Comparison of ENCODE assay signal across 8 cellular contexts in the genomic region with DNA sequence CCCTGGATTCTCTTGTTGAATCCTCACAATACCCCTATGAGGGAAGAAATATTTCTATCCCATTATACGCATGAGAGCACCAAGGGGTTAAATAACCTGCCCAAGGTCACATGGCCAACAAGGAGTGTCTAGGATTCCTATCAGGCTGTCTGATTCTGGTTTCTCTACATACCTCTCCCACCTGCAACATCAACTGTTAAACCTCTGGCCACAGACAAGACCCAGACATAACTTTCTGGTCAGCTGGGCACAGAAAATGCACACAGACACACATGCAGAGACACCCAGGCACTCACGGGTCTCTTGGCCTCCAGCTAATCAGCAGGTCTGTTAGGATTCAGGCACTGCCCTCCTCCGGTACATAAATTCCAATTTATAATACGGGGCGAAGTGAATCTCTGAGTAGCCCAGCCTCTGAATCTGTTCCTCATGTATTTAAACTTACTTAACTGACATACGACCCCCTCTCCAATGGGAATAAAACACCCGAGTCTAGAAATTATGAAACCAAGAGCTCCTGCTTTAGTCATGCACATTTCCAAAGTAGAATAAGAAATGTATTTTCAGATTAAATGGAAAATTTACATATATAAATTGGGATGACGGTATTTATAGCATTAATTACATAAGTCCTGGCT. TPM values are rescaled to one million over a fixed set of nuclear protein-coding genes. Genes with fewer than 3 reads are reported as not detected.
DNase-seq lines count a peak whose midpoint lies in the region; ATAC-seq, FAIRE-seq and TF ChIP-seq lines count a peak whose summit lies in the region.

No MANE protein-coding gene starts in this region.

- H3K27me3 ChIP-seq in astrocyte (ENCODE audit: insufficient read depth, low read length) (no peaks in the 10 kb centered on the region), keratinocyte (ENCODE audit: control insufficient read depth, extremely low read depth, insufficient read depth, low read length) (no peaks in the 10 kb centered on the region), suprapubic skin (no peaks in the 10 kb centered on the region)

- no peak for TF ChIP-seq CTCF in astrocyte (IDR thresholded peaks at IDR 0.05; ENCODE audit: insufficient read depth, low read depth, low read length)
- no peak for TF ChIP-seq CTCF in keratinocyte (optimal IDR thresholded peaks at IDR 0.05 in 1 of 3, IDR thresholded peaks at IDR 0.05 in 1 of 3, conservative IDR thresholded peaks at IDR 0.05 in 1 of 3; ENCODE audit: extremely low read depth in 1 of 3, insufficient read depth in 2 of 3, low read length in 3 of 3)
- no peak for TF ChIP-seq CTCF in suprapubic skin (IDR thresholded peaks at IDR 0.05)

- H3K9ac ChIP-seq in astrocyte (ENCODE audit: low read length), result peak overlapping the region; percentile 79
- H3K9ac ChIP-seq in keratinocyte (ENCODE audit: control insufficient read depth, extremely low read depth, insufficient read depth, low read length), result peak overlapping the region; percentile 43

- peaks cover 25% of the 10 kb centered on the region for H3K27me3 Mint-ChIP-seq in activated CD4-positive, alpha-beta T cell treated with anti-CD3 and anti-CD28 coated beads for 36 hours
- H3K27me3 Mint-ChIP-seq in astrocyte (ENCODE audit: low read depth, unreplicated experiment), result no peaks in the 10 kb centered on the region

- H3K79me2 ChIP-seq in astrocyte (ENCODE audit: insufficient read depth, low read length) (peaks cover 70% of the 10 kb centered on the region), keratinocyte (ENCODE audit: control insufficient read depth, insufficient read depth, low read length) (peaks cover 45% of the 10 kb centered on the region)

- TF ChIP-seq POLR2A in suprapubic skin (IDR thresholded peaks at IDR 0.05), result no peak

- H3K36me3 Mint-ChIP-seq in activated CD4-positive, alpha-beta T cell treated with anti-CD3 and anti-CD28 coated beads for 36 hours (ENCODE audit: low read depth), result no peaks in the 10 kb centered on the region
- peaks cover 6% of the 10 kb centered on the region for H3K36me3 Mint-ChIP-seq in astrocyte (ENCODE audit: low read depth, unreplicated experiment)

- H3K4me1 Mint-ChIP-seq in activated CD4-positive, alpha-beta T cell treated with anti-CD3 and anti-CD28 coated beads for 36 hours, result peaks cover 7% of the 10 kb centered on the region
- H3K4me1 Mint-ChIP-seq in astrocyte (ENCODE audit: low read depth, unreplicated experiment), result peaks cover 48% of the 10 kb centered on the region

- no peaks in the 10 kb centered on the region for H3K9me3 Mint-ChIP-seq in activated CD4-positive, alpha-beta T cell treated with anti-CD3 and anti-CD28 coated beads for 36 hours (ENCODE audit: low read depth)
- no peaks in the 10 kb centered on the region for H3K9me3 Mint-ChIP-seq in astrocyte (ENCODE audit: unreplicated experiment)

- H3K27ac ChIP-seq in astrocyte (ENCODE audit: low read depth, low read length) (no peak overlapping the region), keratinocyte (ENCODE audit: control insufficient read depth, insufficient read depth, low read length) (no peak overlapping the region), suprapubic skin (peak overlapping the region; percentile 89)

- ATAC-seq in activated CD4-positive, alpha-beta T cell treated with anti-CD3 and anti-CD28 coated beads for 36 hours, result no peak
- ATAC-seq in GM19324 (IDR thresholded peaks at IDR 0.05; ENCODE audit: low FRiP score, unreplicated experiment) (no peak), GM21381 (IDR thresholded peaks at IDR 0.05; ENCODE audit: unreplicated experiment) (no peak)

- H2AFZ ChIP-seq in astrocyte (ENCODE audit: low read depth, low read length) (no peak overlapping the region), keratinocyte (ENCODE audit: control insufficient read depth, low read length) (no peak overlapping the region)

- dilution Hi-C loops in keratinocyte (cut with MboI; ENCODE audit: extremely low pct_ligation_motif_present, low sequenced_read_pairs), result no loop called here

- H3K9me3 ChIP-seq in astrocyte (ENCODE audit: insufficient read depth, low read depth, low read length) (no peaks in the 10 kb centered on the region), keratinocyte (ENCODE audit: control insufficient read depth, low read depth, low read length) (no peaks in the 10 kb centered on the region), suprapubic skin (no peaks in the 10 kb centered on the region)

- H3K4me1 ChIP-seq in astrocyte (ENCODE audit: insufficient read depth, low read length) (peaks cover 4% of the 10 kb centered on the region), keratinocyte (ENCODE audit: control insufficient read depth, extremely low read depth, insufficient read depth, low read length) (peaks cover 23% of the 10 kb centered on the region), suprapubic skin (peaks cover 70% of the 10 kb centered on the region)

- H3K4me3 Mint-ChIP-seq in activated CD4-positive, alpha-beta T cell treated with anti-CD3 and anti-CD28 coated beads for 36 hours, result peak overlapping the region; percentile 65
- peak overlapping the region; percentile 92 for H3K4me3 Mint-ChIP-seq in astrocyte (ENCODE audit: unreplicated experiment)

- no peak overlapping the region for H3K27ac Mint-ChIP-seq in activated CD4-positive, alpha-beta T cell treated with anti-CD3 and anti-CD28 coated beads for 36 hours
- H3K27ac Mint-ChIP-seq in astrocyte (ENCODE audit: unreplicated experiment), result peak overlapping the region; percentile 79

- H3K9me1 ChIP-seq in keratinocyte (ENCODE audit: control insufficient read depth, extremely low read depth, insufficient read depth, low read length), result peaks cover 2% of the 10 kb centered on the region

- 33% methylated on average over 8 of the region's 8 CpGs for WGBS in suprapubic skin

- FAIRE-seq in astrocyte (lab: Jason Lieb, UNC) (no peak), keratinocyte (lab: Jason Lieb, UNC) (no peak)

- no peak for TF ChIP-seq EP300 in suprapubic skin (IDR thresholded peaks at IDR 0.05)

- intact Hi-C loops in activated CD4-positive, alpha-beta T cell treated with anti-CD3 and anti-CD28 coated beads for 36 hours (cut with DNase I, micrococcal nuclease), result no loop called here

- H4K20me1 ChIP-seq in astrocyte (ENCODE audit: insufficient read depth, low read length) (peaks cover 48% of the 10 kb centered on the region), keratinocyte (ENCODE audit: control insufficient read depth, extremely low read depth, insufficient read depth, low read length) (no peaks in the 10 kb centered on the region)

- no peak for DNase-seq in activated CD4-positive, alpha-beta T cell treated with anti-CD3 and anti-CD28 coated beads for 36 hours
- DNase-seq in activated CD4-positive, alpha-beta T cell treated with anti-CD3 and anti-CD28 coated beads, Interleukin-2, amount 50 U/mL, for 4 hours, result no peak
- DNase-seq in astrocyte (ENCODE audit: low read depth), result peak; percentile 35
- no peak for DNase-seq in keratinocyte (ENCODE audit: low read depth, low spot score)
- DNase-seq in suprapubic skin (ENCODE audit: low spot score in 2 of 2), result no peak
- no peak for DNase-seq in activated CD4-positive, alpha-beta T cell treated with anti-CD3 and anti-CD28 coated beads for 1 hour

- H3K36me3 ChIP-seq in astrocyte (ENCODE audit: insufficient read depth, low read length), result no peaks in the 10 kb centered on the region
- H3K36me3 ChIP-seq in keratinocyte (ENCODE audit: control insufficient read depth in 2 of 2, extremely low read depth in 1 of 2, insufficient read depth in 2 of 2, low read length in 2 of 2), result peaks cover 0 to 7% of the 10 kb centered on the region in 2 experiments
- no peaks in the 10 kb centered on the region for H3K36me3 ChIP-seq in suprapubic skin

- H3K4me3 ChIP-seq in astrocyte (ENCODE audit: insufficient read depth, low read depth, low read length) (peak overlapping the region; percentile 77), keratinocyte (ENCODE audit: control insufficient read depth in 2 of 3, extremely low read depth in 1 of 3, insufficient read depth in 2 of 3, low read depth in 1 of 3, low read length in 3 of 3) (peak overlapping the region; percentile 69 to 80 (median 69)), suprapubic skin (peak overlapping the region; percentile 89)

- POLR2A ChIA-PET in activated CD4-positive, alpha-beta T cell treated with anti-CD3 and anti-CD28 coated beads for 36 hours (lab: Charles Lee), result no interaction called here

- H3K4me2 ChIP-seq in astrocyte (ENCODE audit: low read length) (peak overlapping the region; percentile 94), keratinocyte (ENCODE audit: control insufficient read depth, extremely low read depth, insufficient read depth, low read depth, low read length) (peak overlapping the region; percentile 78)

- CTCF ChIA-PET in activated CD4-positive, alpha-beta T cell treated with anti-CD3 and anti-CD28 coated beads for 36 hours (lab: Charles Lee), result interaction anchor here (0.7 kb wide), 1 partner anchor 182 kb away, joined by 4 read pairs; no protein-coding TSS in a partner anchor

RNA-seq across cellular contexts. Expression of a gene that starts 1.5 kb away (rescaled TPM):
- total RNA-seq in activated CD4-positive, alpha-beta T cell treated with anti-CD3 and anti-CD28 coated beads for 36 hours, result 10 to 100 TPM; 18.6 to 19.9 TPM
- total RNA-seq in astrocyte (97.5 and 106 TPM in 2 replicates), suprapubic skin (10 to 100 TPM; 75.9 to 85.0 (median 80.8) TPM)
- polyA plus RNA-seq in keratinocyte, result 41.6 to 50.2 TPM (median 46.4 TPM) in 3 replicates
- polyA plus RNA-seq in keratinocyte (2011; ENCODE audit: low read depth), result 15.2 TPM
- polyA plus RNA-seq in keratinocyte (2011; cell fraction: cytosol; rRNA removed), result 35.6 and 38.1 TPM in 2 replicates
- polyA plus RNA-seq in keratinocyte (2011; cell fraction: nucleus; rRNA removed), result 83.4 and 85.2 TPM in 2 replicates
- 28.1 and 33.1 TPM in 2 replicates for polyA plus RNA-seq in keratinocyte (2012; ENCODE audit: low replicate concordance)
- polyA minus RNA-seq in keratinocyte, result 36.6 to 41.5 TPM (median 40.6 TPM) in 3 replicates
- 21.7 TPM for polyA minus RNA-seq in keratinocyte (2011; cell fraction: cytosol; rRNA and poly(A)+ RNA removed)
- polyA minus RNA-seq in keratinocyte (2011; cell fraction: nucleus; rRNA and poly(A)+ RNA removed), result 19.9 and 29.2 TPM in 2 replicates

RNA-seq across cellular contexts. Expression of a gene that starts 28.3 kb away (rescaled TPM):
- total RNA-seq in activated CD4-positive, alpha-beta T cell treated with anti-CD3 and anti-CD28 coated beads for 36 hours, result 1 to 10 TPM; 4.3 to 4.6 TPM
- 0.16 and 0.24 TPM in 2 replicates for total RNA-seq in astrocyte
- polyA plus RNA-seq in keratinocyte, result 0.05 to 0.14 TPM in 2 of 3 replicates, not detected in the other
- not detected for polyA plus RNA-seq in keratinocyte (2011; ENCODE audit: low read depth)
- 0.02 and 0.04 TPM in 2 replicates for polyA plus RNA-seq in keratinocyte (2011; cell fraction: cytosol; rRNA removed)
- 0.05 and 0.37 TPM in 2 replicates for polyA plus RNA-seq in keratinocyte (2011; cell fraction: nucleus; rRNA removed)
- polyA plus RNA-seq in keratinocyte (2012; ENCODE audit: low replicate concordance), result 0.15 and 1.5 TPM in 2 replicates
- polyA minus RNA-seq in keratinocyte, result 0.10 to 0.13 TPM in 2 of 3 replicates, not detected in the other
- not detected for polyA minus RNA-seq in keratinocyte (2011; cell fraction: cytosol; rRNA and poly(A)+ RNA removed)
- not detected in 2 replicates for polyA minus RNA-seq in keratinocyte (2011; cell fraction: nucleus; rRNA and poly(A)+ RNA removed)
- total RNA-seq in suprapubic skin, result not detected

RNA-seq across cellular contexts. Expression of a gene that starts 37.5 kb away (rescaled TPM):
- total RNA-seq in activated CD4-positive, alpha-beta T cell treated with anti-CD3 and anti-CD28 coated beads for 36 hours, result under 1 TPM in 1 of 2 experiments, not detected in 1; 0.05 TPM
- total RNA-seq in astrocyte, result 0.10 and 0.20 TPM in 2 replicates
- polyA plus RNA-seq in keratinocyte, result not detected in 3 replicates
- polyA plus RNA-seq in keratinocyte (2011; ENCODE audit: low read depth), result 0.11 TPM
- polyA plus RNA-seq in keratinocyte (2011; cell fraction: cytosol; rRNA removed), result not detected in 2 replicates
- not detected in 2 replicates for polyA plus RNA-seq in keratinocyte (2011; cell fraction: nucleus; rRNA removed)
- polyA plus RNA-seq in keratinocyte (2012; ENCODE audit: low replicate concordance), result not detected in 2 replicates
- polyA minus RNA-seq in keratinocyte, result not detected in 3 replicates
- not detected for polyA minus RNA-seq in keratinocyte (2011; cell fraction: cytosol; rRNA and poly(A)+ RNA removed)
- not detected in 2 replicates for polyA minus RNA-seq in keratinocyte (2011; cell fraction: nucleus; rRNA and poly(A)+ RNA removed)
- under 1 TPM in 3 of 4 donors, not detected in 1; 0.23 to 0.93 (median 0.48) TPM for total RNA-seq in suprapubic skin

RNA-seq across cellular contexts. Expression of a gene that starts 38.2 kb away (rescaled TPM):
- 10 to 100 TPM in 1 of 2 experiments, 1 to 10 TPM in 1; 7.1 to 10.6 TPM for total RNA-seq in activated CD4-positive, alpha-beta T cell treated with anti-CD3 and anti-CD28 coated beads for 36 hours
- total RNA-seq in astrocyte (25.4 and 25.6 TPM in 2 replicates), suprapubic skin (10 to 100 TPM in 1 of 4 donors, 1 to 10 TPM in 3; 2.6 to 15.0 (median 6.3) TPM)
- 7.0 to 15.4 TPM (median 8.6 TPM) in 3 replicates for polyA plus RNA-seq in keratinocyte
- 37.2 TPM for polyA plus RNA-seq in keratinocyte (2011; ENCODE audit: low read depth)
- 4.6 and 8.6 TPM in 2 replicates for polyA plus RNA-seq in keratinocyte (2011; cell fraction: cytosol; rRNA removed)
- polyA plus RNA-seq in keratinocyte (2011; cell fraction: nucleus; rRNA removed), result 12.4 and 17.4 TPM in 2 replicates
- 7.6 and 10.3 TPM in 2 replicates for polyA plus RNA-seq in keratinocyte (2012; ENCODE audit: low replicate concordance)
- 3.2 to 22.9 TPM (median 6.9 TPM) in 3 replicates for polyA minus RNA-seq in keratinocyte
- polyA minus RNA-seq in keratinocyte (2011; cell fraction: cytosol; rRNA and poly(A)+ RNA removed), result 7.7 TPM
- 10.1 and 16.6 TPM in 2 replicates for polyA minus RNA-seq in keratinocyte (2011; cell fraction: nucleus; rRNA and poly(A)+ RNA removed)

RNA-seq across cellular contexts. Expression of a gene that starts 54.9 kb away (rescaled TPM):
- total RNA-seq in activated CD4-positive, alpha-beta T cell treated with anti-CD3 and anti-CD28 coated beads for 36 hours, result under 1 TPM; 0.63 to 0.89 TPM
- total RNA-seq in astrocyte (5.0 TPM in 2 replicates), suprapubic skin (1 to 10 TPM in 3 of 4 donors, under 1 TPM in 1; 0.76 to 2.8 (median 2.3) TPM)
- polyA plus RNA-seq in keratinocyte, result 0.25 to 0.73 TPM (median 0.58 TPM) in 3 replicates
- not detected for polyA plus RNA-seq in keratinocyte (2011; ENCODE audit: low read depth)
- polyA plus RNA-seq in keratinocyte (2011; cell fraction: cytosol; rRNA removed), result 0.15 and 0.68 TPM in 2 replicates
- polyA plus RNA-seq in keratinocyte (2011; cell fraction: nucleus; rRNA removed), result 1.4 and 4.0 TPM in 2 replicates
- 0.13 and 1.5 TPM in 2 replicates for polyA plus RNA-seq in keratinocyte (2012; ENCODE audit: low replicate concordance)
- polyA minus RNA-seq in keratinocyte, result 0.06 to 1.0 TPM (median 0.46 TPM) in 3 replicates
- polyA minus RNA-seq in keratinocyte (2011; cell fraction: cytosol; rRNA and poly(A)+ RNA removed), result not detected
- 0.31 and 1.2 TPM in 2 replicates for polyA minus RNA-seq in keratinocyte (2011; cell fraction: nucleus; rRNA and poly(A)+ RNA removed)
